Comparison of ENCODE assay signal across 29 cellular contexts in the genomic region with DNA sequence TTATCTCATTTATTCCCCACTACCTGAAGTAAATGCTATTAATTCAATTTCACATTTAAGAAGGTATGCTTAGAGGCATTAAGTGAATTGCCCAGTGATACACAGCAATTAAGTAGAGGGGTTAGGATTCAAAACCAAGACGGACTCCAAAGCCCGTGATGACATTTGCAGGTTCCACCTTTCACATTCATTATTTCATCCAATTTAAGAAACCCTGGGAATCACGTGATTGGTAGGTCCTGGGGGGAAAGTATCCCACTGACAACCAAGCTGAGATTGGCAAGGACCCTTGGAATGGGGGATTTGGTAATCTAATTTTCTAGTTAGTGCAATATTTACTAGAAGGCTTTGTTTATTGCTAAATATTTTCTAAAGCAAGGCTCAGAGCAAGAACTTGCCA. TPM values are rescaled to one million over a fixed set of nuclear protein-coding genes. Genes with fewer than 3 reads are reported as not detected.
A peak's percentile ranks its signal among the peaks of the same experiment; 100 is the strongest.
DNase-seq lines count a peak whose midpoint lies in the region; ATAC-seq, FAIRE-seq and TF ChIP-seq lines count a peak whose summit lies in the region.
"Had no signal": no experiment of that assay in that cellular context is flagged by ENCODE, and none has a peak within 500 bp of the region (broad histone marks: within the 10 kb centered on the region; RNA-seq: fewer than 3 reads in every experiment).

No MANE protein-coding gene starts in this region.

- TF ChIP-seq RAD21 in HepG2 (CRISPR knock-in tag; IDR thresholded peaks at IDR 0.05) = no peak

- H3K79me2 ChIP-seq in HepG2 (ENCODE audit: insufficient read depth, low read length) = no peaks in the 10 kb centered on the region

- H3K27me3 ChIP-seq in HepG2 (ENCODE audit: control insufficient read depth in 1 of 2, insufficient read depth in 2 of 2, low read length in 2 of 2) = no peaks in the 10 kb centered on the region
- H3K27me3 ChIP-seq in right lobe of liver = no peaks in the 10 kb centered on the region
- H3K27me3 ChIP-seq: gastroesophageal sphincter, thyroid gland had no signal

- H3K4me3 ChIP-seq in HepG2 (replicated peaks in 1 of 3; ENCODE audit: insufficient read depth in 1 of 3, low read depth in 2 of 3, low read length in 3 of 3) (no peak overlapping the region), right lobe of liver (no peak overlapping the region)
- H3K4me3 ChIP-seq: thyroid gland had no signal

- H3K9me3 Mint-ChIP-seq in activated B cell treated with CpG ODN at 0.5 μM for 24 hours (no peaks in the 10 kb centered on the region), endothelial cell (ENCODE audit: unreplicated experiment) (no peaks in the 10 kb centered on the region)
- H3K9me3 Mint-ChIP-seq in naive thymus-derived CD8-positive, alpha-beta T cell = no peaks in the 10 kb centered on the region
- H3K9me3 Mint-ChIP-seq: memory B cell had no signal

- H3K36me3 ChIP-seq in HepG2 (replicated peaks in 1 of 2; ENCODE audit: control insufficient read depth in 1 of 2, insufficient read depth in 2 of 2, low read length in 2 of 2) = no peaks in the 10 kb centered on the region
- no peaks in the 10 kb centered on the region for H3K36me3 ChIP-seq in right lobe of liver
- H3K36me3 ChIP-seq: gastroesophageal sphincter, neutrophil, thyroid gland had no signal

- DNase-seq in HepG2 (ENCODE audit: low spot score) = no peak
- DNase-seq in right lobe of liver = no peak
- no peak for DNase-seq in activated B cell treated with CpG ODN at 0.5 μM for 24 hours
- no peak for DNase-seq in naive thymus-derived CD8-positive, alpha-beta T cell
- DNase-seq in glomerular visceral epithelial cell (ENCODE audit: extremely low spot score) = no peak
- no peak for DNase-seq in GDM1 (lab: John Stamatoyannopoulos, UW)
- DNase-seq in endothelial cell (ENCODE audit: low spot score) = no peak
- DNase-seq: ACHN; activated CD4-positive, alpha-beta T cell treated with anti-CD3 and anti-CD28 coated beads for 48 hours; activated effector memory CD4-positive, alpha-beta T cell treated with anti-CD3 and anti-CD28 coated beads, Interleukin-2, amount 50 U/mL, for 16 hours; activated T-cell treated with anti-CD3 and anti-CD28 coated beads for 4 hours; amniotic stem cell; COR-L47; DMS53; NCI-H446; NCI-H774; psoas muscle; stimulated activated CD4-positive, alpha-beta T cell treated with anti-CD3 and anti-CD28 coated beads, Interleukin-4, amount 100 ng/mL, for 24 hours; SW 1271; T1000; thyroid gland; WERI-Rb-1 had no signal

- in situ Hi-C loops in HepG2 (cut with HindIII; ENCODE audit: extremely low pct_ligation_motif_present, low pct_unique_long_range_greater_than_20kb) = no loop called here

- TF ChIP-seq EP300 in HepG2 (IDR thresholded peaks at IDR 0.05; ENCODE audit: low read depth in 2 of 2, low read length in 2 of 2) = no peak
- no peak for TF ChIP-seq EP300 in HepG2 (CRISPR knock-in tag; IDR thresholded peaks at IDR 0.05; ENCODE audit: borderline replicate concordance)

- no peaks in the 10 kb centered on the region for H4K20me1 ChIP-seq in HepG2 (ENCODE audit: insufficient read depth, low read length)

- H3K27me3 Mint-ChIP-seq in activated B cell treated with CpG ODN at 0.5 μM for 24 hours (no peaks in the 10 kb centered on the region), endothelial cell (ENCODE audit: unreplicated experiment) (peaks cover 8% of the 10 kb centered on the region)
- no peaks in the 10 kb centered on the region for H3K27me3 Mint-ChIP-seq in naive thymus-derived CD8-positive, alpha-beta T cell
- H3K27me3 Mint-ChIP-seq: B cell had no signal

- no peak for FAIRE-seq in HepG2 (lab: Jason Lieb, UNC)
- FAIRE-seq: G401.6 had no signal

- 67% methylated on average over 3 of the region's 3 CpGs for WGBS in HepG2 (ENCODE audit: low lambda C conversion rate)
- WGBS in right lobe of liver (ENCODE audit: insufficient coverage, low coverage, low lambda C conversion rate, missing lambda C conversion rate) = 70% methylated on average over 3 of the region's 3 CpGs

- no peaks in the 10 kb centered on the region for H3K9me3 ChIP-seq in HepG2 (ENCODE audit: low read length)
- H3K9me3 ChIP-seq in right lobe of liver = no peaks in the 10 kb centered on the region
- H3K9me3 ChIP-seq: gastroesophageal sphincter, neutrophil, psoas muscle, thyroid gland had no signal

- no peak overlapping the region for H3K27ac Mint-ChIP-seq in activated B cell treated with CpG ODN at 0.5 μM for 24 hours
- H3K27ac Mint-ChIP-seq in naive thymus-derived CD8-positive, alpha-beta T cell = peak overlapping the region in 2 of 10 donors; percentile 4 to 36
- no peak overlapping the region for H3K27ac Mint-ChIP-seq in endothelial cell (ENCODE audit: unreplicated experiment)
- H3K27ac Mint-ChIP-seq: B cell, memory B cell had no signal

- POLR2A ChIA-PET in HepG2 (lab: Yijun Ruan, JAX) (no interaction called here), activated B cell treated with CpG ODN at 0.5 μM for 24 hours (lab: Charles Lee) (no interaction called here)
- POLR2A ChIA-PET in naive thymus-derived CD8-positive, alpha-beta T cell (lab: Charles Lee) = interaction anchor here (1.3 kb wide), 1 partner anchor 79 kb away, joined by 3 read pairs; no protein-coding TSS in a partner anchor

- no peak for TF ChIP-seq CTCF in HepG2 (CRISPR knock-in tag; IDR thresholded peaks at IDR 0.05)
- no peak for TF ChIP-seq CTCF in right lobe of liver (IDR thresholded peaks at IDR 0.05)
- no peak for TF ChIP-seq CTCF in activated B cell treated with CpG ODN at 0.5 μM for 24 hours (IDR thresholded peaks at IDR 0.05)
- TF ChIP-seq CTCF in endothelial cell (IDR thresholded peaks at IDR 0.05; ENCODE audit: unreplicated experiment) = no peak

- ATAC-seq in HepG2 (no peak), right lobe of liver (no peak), activated B cell treated with CpG ODN at 0.5 μM for 24 hours (ENCODE audit: low read depth) (no peak), HG03045 (IDR thresholded peaks at IDR 0.05; ENCODE audit: unreplicated experiment) (no peak)
- no peak for ATAC-seq in naive thymus-derived CD8-positive, alpha-beta T cell
- ATAC-seq: gastroesophageal sphincter, left lobe of liver, psoas muscle had no signal

- H3K27ac ChIP-seq in HepG2 (ENCODE audit: extremely low read length, insufficient read depth, low read length) (no peak overlapping the region), right lobe of liver (no peak overlapping the region)
- H3K27ac ChIP-seq: neutrophil, psoas muscle, thyroid gland, WERI-Rb-1 had no signal

- H3K4me3 Mint-ChIP-seq in activated B cell treated with CpG ODN at 0.5 μM for 24 hours = peak overlapping the region; percentile 19
- peak overlapping the region in 9 of 10 donors; percentile 72 to 86 (median 78) for H3K4me3 Mint-ChIP-seq in naive thymus-derived CD8-positive, alpha-beta T cell
- H3K4me3 Mint-ChIP-seq in endothelial cell (ENCODE audit: unreplicated experiment) = no peak overlapping the region

- no peak overlapping the region for H3K9ac ChIP-seq in HepG2 (ENCODE audit: insufficient read depth, low read depth, low read length)

- H3K36me3 Mint-ChIP-seq in activated B cell treated with CpG ODN at 0.5 μM for 24 hours (ENCODE audit: low read depth) = no peaks in the 10 kb centered on the region
- H3K36me3 Mint-ChIP-seq in naive thymus-derived CD8-positive, alpha-beta T cell = no peaks in the 10 kb centered on the region
- peaks cover 4% of the 10 kb centered on the region for H3K36me3 Mint-ChIP-seq in endothelial cell (ENCODE audit: low read depth, unreplicated experiment)
- H3K36me3 Mint-ChIP-seq: memory B cell had no signal

- BruUV-seq in HepG2 (replicated peaks; lab: Mats Ljungman, UMichigan) = no TSS peak

- peak overlapping the region; percentile 92; the same call in 1 of the 2 replicates for H3K4me2 ChIP-seq in HepG2 (ENCODE audit: low read depth, low read length)

- no peak overlapping the region for H2AFZ ChIP-seq in HepG2 (ENCODE audit: low read length)

- peaks cover 22% of the 10 kb centered on the region for H3K4me1 ChIP-seq in HepG2 (ENCODE audit: insufficient read depth, low read length)
- peaks cover 0 to 6% (median 0%) of the 10 kb centered on the region in 4 donors for H3K4me1 ChIP-seq in right lobe of liver

- peaks cover 14% of the 10 kb centered on the region for H3K4me1 Mint-ChIP-seq in activated B cell treated with CpG ODN at 0.5 μM for 24 hours
- H3K4me1 Mint-ChIP-seq in naive thymus-derived CD8-positive, alpha-beta T cell = peaks cover 12 to 43% (median 28%) of the 10 kb centered on the region in 4 donors
- H3K4me1 Mint-ChIP-seq in endothelial cell (ENCODE audit: unreplicated experiment) = peaks cover 2% of the 10 kb centered on the region

- intact Hi-C loops in HepG2 (cut with micrococcal nuclease; ENCODE audit: unreplicated experiment) = no loop called here
- intact Hi-C loops in right lobe of liver (cut with DNase I) = no loop called here
- intact Hi-C loops in activated B cell treated with CpG ODN at 0.5 μM for 24 hours (cut with micrococcal nuclease) = loop anchor here (10.0 kb wide), 1 partner anchor 299 kb away; a partner anchor contains a TSS

- no peak for TF ChIP-seq POLR2A in HepG2 (IDR thresholded peaks at IDR 0.05; ENCODE audit: insufficient read depth in 1 of 2, low read depth in 2 of 2, low read length in 2 of 2)
- no peak for TF ChIP-seq POLR2A in right lobe of liver (IDR thresholded peaks at IDR 0.05)

- CTCF ChIA-PET in HepG2 (lab: Yijun Ruan, JAX; ENCODE audit: low intra/inter-chr PET ratio, low total read pairs) (no interaction called here), activated B cell treated with CpG ODN at 0.5 μM for 24 hours (lab: Charles Lee) (no interaction called here)

RNA-seq across cellular contexts. Expression of a gene that starts 1.8 kb away (rescaled TPM):
- total RNA-seq in HepG2 (2016; rRNA removed; fragmentation: Illumina TruSeq; extraction: Trizol) (9.9 and 12.4 TPM in 2 replicates), right lobe of liver (1 to 10 TPM; 4.8 to 9.2 (median 6.0) TPM), activated B cell treated with CpG ODN at 0.5 μM for 24 hours (2.6 and 2.7 TPM in 2 replicates), endothelial cell (ENCODE audit: unreplicated experiment) (12.1 TPM)
- 7.4 and 8.0 TPM in 2 replicates for total RNA-seq in HepG2 (2016; cell fraction: cytosol; rRNA removed; fragmentation: Illumina TruSeq; extraction: Trizol; ENCODE audit: low read depth)
- total RNA-seq in HepG2 (2016; cell fraction: insoluble cytoplasmic fraction; rRNA removed; fragmentation: Illumina TruSeq; extraction: Trizol) = 9.0 and 12.9 TPM in 2 replicates
- 16.3 and 18.9 TPM in 2 replicates for total RNA-seq in HepG2 (2016; cell fraction: membrane; rRNA removed; fragmentation: Illumina TruSeq; extraction: Trizol)
- total RNA-seq in HepG2 (2016; cell fraction: nucleus; rRNA removed; fragmentation: Illumina TruSeq; extraction: Trizol) = 6.7 and 8.1 TPM in 2 replicates
- polyA plus RNA-seq in HepG2 (2011; rRNA removed) = 10.5 and 12.1 TPM in 2 replicates
- polyA plus RNA-seq in HepG2 (2011; cell fraction: cytosol; rRNA removed) = 9.6 and 13.2 TPM in 2 replicates
- polyA plus RNA-seq in HepG2 (2011; cell fraction: nucleus; rRNA removed) = 6.6 and 8.5 TPM in 2 replicates
- 4.6 and 5.9 TPM in 2 replicates for polyA plus RNA-seq in HepG2 (2012)
- 8.9 and 9.9 TPM in 2 replicates for polyA plus RNA-seq in HepG2 (2016; cell fraction: cytosol; fragmentation: Illumina TruSeq; extraction: Trizol; ENCODE audit: low read depth)
- polyA plus RNA-seq in HepG2 (2016; cell fraction: insoluble cytoplasmic fraction; fragmentation: Illumina TruSeq; extraction: Trizol; ENCODE audit: low read depth) = 9.0 and 11.6 TPM in 2 replicates
- 17.5 and 18.5 TPM in 2 replicates for polyA plus RNA-seq in HepG2 (2016; cell fraction: membrane; fragmentation: Illumina TruSeq; extraction: Trizol; ENCODE audit: low read depth)
- polyA plus RNA-seq in HepG2 (2016; cell fraction: nucleus; fragmentation: Illumina TruSeq; extraction: Trizol; ENCODE audit: insufficient read depth, low read depth) = 13.6 and 15.1 TPM in 2 replicates
- polyA minus RNA-seq in HepG2 (2011; rRNA and poly(A)+ RNA removed; ENCODE audit: low replicate concordance) = 13.6 and 22.5 TPM in 2 replicates
- 4.5 and 4.6 TPM in 2 replicates for polyA minus RNA-seq in HepG2 (2011; cell fraction: cytosol; rRNA and poly(A)+ RNA removed)
- polyA minus RNA-seq in HepG2 (2011; cell fraction: nucleus; rRNA and poly(A)+ RNA removed) = 2.3 and 2.6 TPM in 2 replicates
- total RNA-seq in naive thymus-derived CD8-positive, alpha-beta T cell = 1 to 10 TPM; 5.5 to 5.6 TPM
- 10 to 100 TPM in 1 of 3 donors, 1 to 10 TPM in 2; 6.3 to 10.3 (median 7.3) TPM for polyA plus RNA-seq in naive thymus-derived CD8-positive, alpha-beta T cell
